Comparison of ENCODE assay signal across 7 cellular contexts in the genomic region with DNA sequence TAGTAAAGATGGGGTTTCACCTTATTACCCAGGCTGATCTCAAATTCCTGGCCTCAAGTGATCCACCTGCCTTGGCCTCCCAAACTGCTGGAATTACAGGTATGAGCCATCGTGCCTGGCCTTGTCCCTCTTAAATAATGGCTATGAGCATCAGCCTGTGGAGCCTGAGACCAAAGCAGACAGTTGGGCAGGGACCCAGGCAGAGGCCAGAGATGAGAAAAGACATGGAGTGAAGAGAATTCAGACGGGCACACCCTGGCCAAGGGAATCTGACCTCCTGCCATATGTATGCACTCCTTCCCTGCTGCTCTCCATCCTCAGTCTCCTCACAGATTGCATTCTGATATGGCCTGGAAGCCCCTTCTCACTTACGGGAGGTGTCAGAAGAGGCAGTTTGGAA.
"Had no signal": no experiment of that assay in that cellular context is flagged by ENCODE, and none has a peak within 500 bp of the region (broad histone marks: within the 10 kb centered on the region; RNA-seq: fewer than 3 reads in every experiment).

No MANE protein-coding gene starts in this region.

- ATAC-seq: K562 had no signal

- FAIRE-seq: HTR-8/SVneo, K562 had no signal

- H2AFZ ChIP-seq: GM23248 had no signal

- H3K27ac ChIP-seq: GM23248 had no signal

- DNase-seq: GM23248, GOT3, H7, HCEC 1CT, IMR-90 had no signal

- H3K9ac ChIP-seq: GM23248 had no signal

- H3K4me3 ChIP-seq: GM23248, K562 had no signal
